Comparison of ENCODE assay signal across 20 cellular contexts in genomic region chr11:125649465-125650166, GRCh38. TPM values are rescaled to one million over a fixed set of nuclear protein-coding genes. Genes with fewer than 3 reads are reported as not detected.
"Had no signal": no experiment of that assay in that cellular context is flagged by ENCODE, and none has a peak within 500 bp of the region (broad histone marks: within the 10 kb centered on the region; RNA-seq: fewer than 3 reads in every experiment).

No MANE protein-coding gene starts in this region.

- H3K4me3 ChIP-seq: adrenal gland, dorsolateral prefrontal cortex, esophagus muscularis mucosa, SJSA1, thyroid gland had no signal

- DNase-seq: activated CD4-positive, alpha-beta T cell treated with anti-CD3 and anti-CD28 coated beads for 1 hour; activated naive CD4-positive, alpha-beta T cell treated with anti-CD3 and anti-CD28 coated beads for 36 hours; adrenal gland; dorsolateral prefrontal cortex; hypothalamus; kidney; left ventricle myocardium superior; mesenchymal stem cell; naive thymus-derived CD8-positive, alpha-beta T cell; stimulated activated CD4-positive, alpha-beta T cell treated with anti-CD3 and anti-CD28 coated beads, Interleukin-12 subunit alpha, Interleukin-12 subunit beta, amount 100 ng/mL, for 4 hours; stimulated activated CD4-positive, alpha-beta T cell treated with anti-CD3 and anti-CD28 coated beads, Interleukin-2, amount 100 ng/mL, for 24 hours; thyroid gland had no signal

- H3K9me3 Mint-ChIP-seq: activated naive CD4-positive, alpha-beta T cell treated with anti-CD3 and anti-CD28 coated beads for 36 hours; naive thymus-derived CD8-positive, alpha-beta T cell; stimulated activated effector memory CD8-positive, alpha-beta T cell treated with anti-CD3 and anti-CD28 coated beads, Interleukin-12 subunit alpha, Interleukin-12 subunit beta, amount 100 ng/mL, for 72 hours had no signal

- H3K27ac ChIP-seq: adrenal gland, dorsolateral prefrontal cortex, esophagus muscularis mucosa, neutrophil, parathyroid adenoma, SJSA1, thyroid gland had no signal

- H3K27me3 Mint-ChIP-seq: naive thymus-derived CD8-positive, alpha-beta T cell had no signal

- H3K36me3 ChIP-seq: adrenal gland, thyroid gland had no signal

- ATAC-seq: left ventricle myocardium superior; naive thymus-derived CD8-positive, alpha-beta T cell; stimulated activated effector memory CD8-positive, alpha-beta T cell treated with anti-CD3 and anti-CD28 coated beads, Interleukin-12 subunit alpha, Interleukin-12 subunit beta, amount 100 ng/mL, for 72 hours had no signal

- H3K9me3 ChIP-seq: adrenal gland, esophagus muscularis mucosa, neutrophil, SJSA1, thyroid gland had no signal

- H3K9ac ChIP-seq: parathyroid adenoma had no signal

- H3K4me3 Mint-ChIP-seq: activated naive CD4-positive, alpha-beta T cell treated with anti-CD3 and anti-CD28 coated beads for 36 hours; naive thymus-derived CD8-positive, alpha-beta T cell; stimulated activated effector memory CD8-positive, alpha-beta T cell treated with anti-CD3 and anti-CD28 coated beads, Interleukin-12 subunit alpha, Interleukin-12 subunit beta, amount 100 ng/mL, for 72 hours had no signal

- H3K36me3 Mint-ChIP-seq: naive thymus-derived CD8-positive, alpha-beta T cell had no signal

- H3K27ac Mint-ChIP-seq: activated naive CD4-positive, alpha-beta T cell treated with anti-CD3 and anti-CD28 coated beads for 36 hours; stimulated activated effector memory CD8-positive, alpha-beta T cell treated with anti-CD3 and anti-CD28 coated beads, Interleukin-12 subunit alpha, Interleukin-12 subunit beta, amount 100 ng/mL, for 72 hours had no signal

- H3K79me2 ChIP-seq: parathyroid adenoma had no signal

- H2AFZ ChIP-seq: parathyroid adenoma had no signal

- H3K27me3 ChIP-seq: adrenal gland, dorsolateral prefrontal cortex, esophagus muscularis mucosa, neutrophil, SJSA1, thyroid gland had no signal

- H3K4me1 ChIP-seq: adrenal gland, esophagus muscularis mucosa, parathyroid adenoma, SJSA1, thyroid gland had no signal

RNA-seq across cellular contexts. Expression of gene ACRV1, which starts 31.0 kb away (rescaled TPM):
- total RNA-seq: activated naive CD4-positive, alpha-beta T cell treated with anti-CD3 and anti-CD28 coated beads for 36 hours; adrenal gland; esophagus muscularis mucosa; fibroblast of villous mesenchyme; kidney; left ventricle myocardium superior; mucosa of gallbladder; naive thymus-derived CD8-positive, alpha-beta T cell; SJSA1; thyroid gland; urinary bladder had no signal
- polyA plus RNA-seq: naive thymus-derived CD8-positive, alpha-beta T cell had no signal
